21 cellular contexts compared by ENCODE assay signal in genomic region chr5:40355842-40356241, GRCh38.
"Had no signal": no experiment of that assay in that cellular context is flagged by ENCODE, and none has a peak within 500 bp of the region (broad histone marks: within the 10 kb centered on the region; RNA-seq: fewer than 3 reads in every experiment).

No MANE protein-coding gene starts in this region.

- ATAC-seq: activated CD8-positive, alpha-beta memory T cell treated with anti-CD3 and anti-CD28 coated beads, Interleukin-2, amount 10 ng/mL, durations not matched to agents 7 days and 5 days; activated CD8-positive, alpha-beta T cell treated with anti-CD3 and anti-CD28 coated beads for 36 hours; stimulated activated naive B cell treated with anti-CD40 and anti-IgM and Interleukin-4, amounts not matched to agents 10 μg/mL and 1 μg/mL and 100 μg/mL, for 72 hours had no signal

- H3K4me1 Mint-ChIP-seq: activated naive CD4-positive, alpha-beta T cell treated with anti-CD3 and anti-CD28 coated beads, Interleukin-2, amount 10 ng/mL, durations not matched to agents 7 days and 5 days; memory B cell; stimulated activated naive B cell treated with anti-CD40 and anti-IgM and Interleukin-4, amounts not matched to agents 10 μg/mL and 1 μg/mL and 100 μg/mL, for 72 hours had no signal

- H3K27ac ChIP-seq: colonic mucosa, esophagus muscularis mucosa, hepatocyte, left ventricle myocardium inferior, testis had no signal

- H3K4me3 Mint-ChIP-seq: activated CD4-positive, alpha-beta T cell treated with anti-CD3 and anti-CD28 coated beads, Interleukin-2, amount 10 ng/mL, durations not matched to agents 24 days and 14 days; activated CD8-positive, alpha-beta memory T cell treated with anti-CD3 and anti-CD28 coated beads, Interleukin-2, amount 10 ng/mL, durations not matched to agents 7 days and 5 days; activated CD8-positive, alpha-beta T cell treated with anti-CD3 and anti-CD28 coated beads for 36 hours; activated naive CD4-positive, alpha-beta T cell treated with anti-CD3 and anti-CD28 coated beads, Interleukin-2, amount 10 ng/mL, durations not matched to agents 7 days and 5 days; memory B cell; stimulated activated naive B cell treated with anti-CD40 and anti-IgM and Interleukin-4, amounts not matched to agents 10 μg/mL and 1 μg/mL and 100 μg/mL, for 72 hours; T-helper 1 cell treated with Interleukin-12 subunit alpha and Interleukin-12 subunit beta and Interleukin-4 antibody, amounts not matched to agents 30 μg/mL and 1 μg/mL, for 36 hours had no signal

- H3K4me3 ChIP-seq: colonic mucosa, esophagus muscularis mucosa, hepatocyte, left ventricle myocardium inferior, testis had no signal

- H3K4me1 ChIP-seq: colonic mucosa, left ventricle myocardium inferior, testis had no signal

- DNase-seq: activated CD4-positive, alpha-beta T cell treated with anti-CD3 and anti-CD28 coated beads, Interleukin-2, amount 10 ng/mL, durations not matched to agents 24 days and 14 days; activated CD8-positive, alpha-beta memory T cell treated with anti-CD3 and anti-CD28 coated beads, Interleukin-2, amount 10 ng/mL, durations not matched to agents 7 days and 5 days; activated CD8-positive, alpha-beta T cell treated with anti-CD3 and anti-CD28 coated beads for 36 hours; activated effector memory CD4-positive, alpha-beta T cell treated with anti-CD3 and anti-CD28 coated beads, Interleukin-2, amount 50 U/mL, for 16 hours; activated naive CD4-positive, alpha-beta T cell treated with anti-CD3 and anti-CD28 coated beads, Interleukin-2, amount 10 ng/mL, durations not matched to agents 7 days and 5 days; activated T-cell treated with anti-CD3 and anti-CD28 coated beads for 4 hours; amygdala; colonic mucosa; glutamatergic neuron; immature natural killer cell; kidney glomerular epithelial cell; left ventricle myocardium inferior; stimulated activated CD4-positive, alpha-beta T cell treated with anti-CD3 and anti-CD28 coated beads, Interleukin-2, amount 100 ng/mL, for 48 hours; stimulated activated CD8-positive, alpha-beta memory T cell treated with anti-CD3 and anti-CD28 coated beads, Interleukin-4, amount 100 ng/mL, for 48 hours; stimulated activated naive B cell treated with anti-CD40 and anti-IgM and Interleukin-4, amounts not matched to agents 10 μg/mL and 1 μg/mL and 100 μg/mL, for 72 hours; T1000; testis had no signal

- H3K9me3 ChIP-seq: colonic mucosa, esophagus muscularis mucosa, testis had no signal

- H3K36me3 ChIP-seq: colonic mucosa, esophagus muscularis mucosa, left ventricle myocardium inferior had no signal

- H3K36me3 Mint-ChIP-seq: activated naive CD4-positive, alpha-beta T cell treated with anti-CD3 and anti-CD28 coated beads, Interleukin-2, amount 10 ng/mL, durations not matched to agents 7 days and 5 days had no signal

- H3K27me3 ChIP-seq: colonic mucosa, esophagus muscularis mucosa, hepatocyte, testis had no signal

- H3K27me3 Mint-ChIP-seq: activated CD4-positive, alpha-beta T cell treated with anti-CD3 and anti-CD28 coated beads, Interleukin-2, amount 10 ng/mL, durations not matched to agents 24 days and 14 days; activated CD8-positive, alpha-beta memory T cell treated with anti-CD3 and anti-CD28 coated beads, Interleukin-2, amount 10 ng/mL, durations not matched to agents 7 days and 5 days; activated CD8-positive, alpha-beta T cell treated with anti-CD3 and anti-CD28 coated beads for 36 hours; activated naive CD4-positive, alpha-beta T cell treated with anti-CD3 and anti-CD28 coated beads, Interleukin-2, amount 10 ng/mL, durations not matched to agents 7 days and 5 days; memory B cell; stimulated activated naive B cell treated with anti-CD40 and anti-IgM and Interleukin-4, amounts not matched to agents 10 μg/mL and 1 μg/mL and 100 μg/mL, for 72 hours had no signal

- H3K27ac Mint-ChIP-seq: activated CD4-positive, alpha-beta T cell treated with anti-CD3 and anti-CD28 coated beads, Interleukin-2, amount 10 ng/mL, durations not matched to agents 24 days and 14 days; activated CD8-positive, alpha-beta memory T cell treated with anti-CD3 and anti-CD28 coated beads, Interleukin-2, amount 10 ng/mL, durations not matched to agents 7 days and 5 days; activated CD8-positive, alpha-beta T cell treated with anti-CD3 and anti-CD28 coated beads for 36 hours; activated naive CD4-positive, alpha-beta T cell treated with anti-CD3 and anti-CD28 coated beads, Interleukin-2, amount 10 ng/mL, durations not matched to agents 7 days and 5 days; memory B cell; stimulated activated naive B cell treated with anti-CD40 and anti-IgM and Interleukin-4, amounts not matched to agents 10 μg/mL and 1 μg/mL and 100 μg/mL, for 72 hours; T-helper 1 cell treated with Interleukin-12 subunit alpha and Interleukin-12 subunit beta and Interleukin-4 antibody, amounts not matched to agents 30 μg/mL and 1 μg/mL, for 36 hours had no signal
